35 cellular contexts compared by ENCODE assay signal in genomic region chrX:125096870-125097269, GRCh38.
"Had no signal": no experiment of that assay in that cellular context is flagged by ENCODE, and none has a peak within 500 bp of the region (broad histone marks: within the 10 kb centered on the region; RNA-seq: fewer than 3 reads in every experiment).

No MANE protein-coding gene starts in this region.

- H3K36me3 ChIP-seq: MG63 had no signal

- H3K27me3 ChIP-seq: MG63 had no signal

- DNase-seq: Karpas-422, Kasumi-1, MG63, MM.1S, MV-4-11, NCI-H1048, NCI-H1092, NCI-H1092 treated with DMSO at 0.1 percent for 48 hours, NCI-H1105, NCI-H1105 treated with DMSO at 0.1 percent for 48 hours, NCI-H1417, NCI-H1417 treated with DMSO at 0.1 percent for 48 hours, NCI-H1436, NCI-H1436 treated with DMSO at 0.1 percent for 48 hours, NCI-H146, NCI-H1694, NCI-H1694 treated with DMSO at 0.1 percent for 48 hours, NCI-H187, NCI-H187 treated with DMSO at 0.1 percent for 48 hours, NCI-H1930, NCI-H2029, NCI-H2029 treated with DMSO at 0.1 percent for 48 hours, NCI-H2081, NCI-H2081 treated with DMSO at 0.1 percent for 48 hours, NCI-H2107, NCI-H2171, NCI-H2171 treated with DMSO at 0.1 percent for 48 hours, NCI-H2227 treated with DMSO at 0.1 percent for 48 hours, NCI-H226, NCI-H345, NCI-H446, NCI-H446 treated with DMSO at 0.1 percent for 48 hours, NCI-H510A, NCI-H510A treated with DMSO at 0.1 percent for 48 hours, NCI-H524 had no signal

- H3K4me3 ChIP-seq: MG63 had no signal

- H3K9me3 ChIP-seq: MG63 had no signal
